Comparison of ENCODE assay signal across 7 cellular contexts in genomic region chr17:64660195-64661040, GRCh38. TPM values are rescaled to one million over a fixed set of nuclear protein-coding genes. Genes with fewer than 3 reads are reported as not detected.
DNase-seq lines count a peak whose midpoint lies in the region; ATAC-seq and TF ChIP-seq lines count a peak whose summit lies in the region.
"Not testable (repeated sequence)": the region's sequence is repeated elsewhere in the genome, so short reads cannot be mapped to it uniquely, and the experiment has no call there.

No MANE protein-coding gene starts in this region.

- intact Hi-C loops in lower lobe of right lung (cut with DNase I) = not testable (repeated sequence)

- H3K36me3 ChIP-seq in fibroblast of lung (ENCODE audit: control insufficient read depth, insufficient read depth, low read length); lower lobe of right lung: not testable (repeated sequence)

- H3K4me2 ChIP-seq in fibroblast of lung (ENCODE audit: extremely low read depth, insufficient read depth, low read length) = peak overlapping the region; percentile 75

- H3K27ac ChIP-seq in fibroblast of lung (ENCODE audit: insufficient read depth, low read length) (peak overlapping the region; percentile 86), lower lobe of right lung (peak overlapping the region; percentile 92)

- not testable (repeated sequence) for H3K9me3 ChIP-seq in fibroblast of lung (ENCODE audit: control insufficient read depth, insufficient read depth, low read depth, low read length); lower lobe of right lung

- not testable (repeated sequence) for H4K20me1 ChIP-seq in fibroblast of lung (ENCODE audit: control insufficient read depth, extremely low read depth, insufficient read depth, low read length)

- H3K79me2 ChIP-seq in fibroblast of lung (ENCODE audit: control insufficient read depth, insufficient read depth, low read length) = peaks cover 71% of the 10 kb centered on the region

- H2AFZ ChIP-seq in fibroblast of lung (ENCODE audit: low read length) = not testable (repeated sequence)

- in situ Hi-C loops in G401 (cut with HindIII; ENCODE audit: low sequenced_read_pairs); astrocyte of the cerebellum (cut with HindIII; ENCODE audit: low sequenced_read_pairs): not testable (repeated sequence)

- not testable (repeated sequence) for ATAC-seq in lower lobe of right lung

- not testable (repeated sequence) for TF ChIP-seq CTCF in astrocyte of the cerebellum (IDR thresholded peaks at IDR 0.05; ENCODE audit: low read depth, low read length, missing control alignments); fibroblast of lung (conservative IDR thresholded peaks at IDR 0.05 in 1 of 2, IDR thresholded peaks at IDR 0.05 in 1 of 2; ENCODE audit: low read depth in 1 of 2, low read length in 2 of 2); lower lobe of right lung (IDR thresholded peaks at IDR 0.05)

- DNase-seq in G401 (ENCODE audit: low spot score) (peak; percentile 40), NCI-H1105 treated with DMSO at 0.1 percent for 48 hours (lab: John Stamatoyannopoulos, UW) (peak; percentile 8), SW480 (ENCODE audit: low spot score) (peak; percentile 87), fibroblast of lung (ENCODE audit: low read depth in 2 of 2) (peak; percentile 42 to 58), renal cortical epithelial cell (ENCODE audit: low read depth) (peak; percentile 73)
- not testable (repeated sequence) for DNase-seq in astrocyte of the cerebellum (ENCODE audit: low read depth); lower lobe of right lung

- peak overlapping the region; percentile 89 for H3K9ac ChIP-seq in fibroblast of lung (ENCODE audit: insufficient read depth, low read length)

- not testable (repeated sequence) for H3K27me3 ChIP-seq in fibroblast of lung (ENCODE audit: control insufficient read depth, insufficient read depth, low read length); lower lobe of right lung (ENCODE audit: low read depth)

- not testable (repeated sequence) for H3K4me1 ChIP-seq in fibroblast of lung (ENCODE audit: control insufficient read depth, extremely low read depth, insufficient read depth, low read length)
- H3K4me1 ChIP-seq in lower lobe of right lung = peaks cover 43% of the 10 kb centered on the region

- peak overlapping the region; percentile 66 for H3K4me3 ChIP-seq in astrocyte of the cerebellum (ENCODE audit: low read depth, low read length)
- peak overlapping the region; percentile 82 to 94 (median 88) for H3K4me3 ChIP-seq in fibroblast of lung (replicated peaks in 1 of 4; ENCODE audit: control extremely low read depth in 1 of 4, insufficient read depth in 1 of 4, low read depth in 3 of 4, low read length in 4 of 4)
- peak overlapping the region; percentile 69 for H3K4me3 ChIP-seq in lower lobe of right lung

RNA-seq across cellular contexts. Expression of gene SMURF2, which starts 1.7 kb away (rescaled TPM):
- total RNA-seq in G401 (2014; rRNA removed; shearing (Covaris generic)) = 34.8 and 44.1 TPM in 2 replicates
- total RNA-seq in fibroblast of lung (71.7 and 108 TPM in 2 replicates), lower lobe of right lung (39.6 TPM), renal cortical epithelial cell (77.1 and 92.9 TPM in 2 replicates)
- polyA plus RNA-seq in fibroblast of lung = 96.3 and 103 TPM in 2 replicates
- polyA plus RNA-seq in fibroblast of lung (2012) = 75.4 and 85.6 TPM in 2 replicates
- polyA minus RNA-seq in fibroblast of lung (ENCODE audit: low replicate concordance) = 28.3 and 42.8 TPM in 2 replicates
